17 cellular contexts compared by ENCODE assay signal in the genomic region with DNA sequence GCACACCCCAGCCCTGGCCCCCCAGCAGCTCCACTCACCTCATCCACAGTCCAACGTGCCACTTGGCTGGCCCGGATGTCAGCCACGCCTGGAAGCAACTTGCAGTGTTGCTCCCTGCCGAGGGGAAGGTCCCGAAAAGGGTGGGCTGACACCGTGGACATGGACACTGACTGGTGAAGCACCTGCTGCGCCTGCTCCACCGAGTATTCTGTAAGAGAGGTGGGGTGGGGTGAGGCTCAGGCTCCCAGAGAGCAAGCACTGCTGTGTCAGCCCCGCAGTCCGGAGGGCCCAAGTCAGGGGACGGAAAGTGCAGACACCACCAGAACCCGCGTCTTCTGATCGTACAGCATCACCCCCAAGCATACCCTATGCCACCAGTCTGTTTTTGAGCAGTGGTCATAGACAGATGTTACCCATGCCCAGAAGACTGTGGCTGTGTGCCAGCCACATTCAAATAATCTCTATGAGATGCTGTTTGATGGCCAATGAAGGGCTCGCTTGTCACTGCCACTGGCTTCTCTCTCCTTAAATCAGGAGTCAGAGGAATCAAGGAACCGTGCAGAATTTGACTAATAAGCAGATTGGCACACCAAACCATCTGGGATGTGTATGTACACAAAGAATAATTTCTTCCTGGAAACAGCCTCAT.
DNase-seq lines count a peak whose midpoint lies in the region; TF ChIP-seq lines count a peak whose summit lies in the region.
"Had no signal": no experiment of that assay in that cellular context is flagged by ENCODE, and none has a peak within 500 bp of the region (broad histone marks: within the 10 kb centered on the region; RNA-seq: fewer than 3 reads in every experiment).

No MANE protein-coding gene starts in this region.

- H3K23ac ChIP-seq in H9 (ENCODE audit: insufficient read length, low read depth, low read length), result no peak overlapping the region

- peaks cover 3% of the 10 kb centered on the region for H3K4me1 ChIP-seq in mesodermal cell (ENCODE audit: control insufficient read depth, insufficient read depth, low read length, poor library complexity, severe bottlenecking)
- H3K4me1 ChIP-seq in H9 (ENCODE audit: insufficient read depth, low read length), result peaks cover 6% of the 10 kb centered on the region; the same call in 1 of the 2 replicates

- no peaks in the 10 kb centered on the region for H3K36me3 ChIP-seq in mesodermal cell (ENCODE audit: control insufficient read depth, insufficient read depth, low read length)
- H3K36me3 ChIP-seq: Peyer's patch, SJSA1 had no signal

- POLR2A ChIA-PET in activated CD4-positive, alpha-beta memory T cell treated with anti-CD3 and anti-CD28 coated beads, Interleukin-2, amount 10 ng/mL, durations not matched to agents 7 days and 5 days (lab: Charles Lee), result no interaction called here

- no peak overlapping the region for H2BK15ac ChIP-seq in H9 (ENCODE audit: low read depth, low read length)

- H3K79me2 ChIP-seq in H9 (ENCODE audit: insufficient read depth, low read length), result no peaks in the 10 kb centered on the region

- H4K5ac ChIP-seq in H9 (ENCODE audit: insufficient read length, low read depth, low read length), result no peak overlapping the region

- H4K8ac ChIP-seq in H9 (replicated peaks; ENCODE audit: insufficient read length, low read depth, low read length), result no peak overlapping the region

- no peaks in the 10 kb centered on the region for H3K36me3 Mint-ChIP-seq in H9 (ENCODE audit: insufficient read depth in 1 of 3, low read depth in 3 of 3)
- H3K36me3 Mint-ChIP-seq in activated CD4-positive, alpha-beta memory T cell treated with anti-CD3 and anti-CD28 coated beads, Interleukin-2, amount 10 ng/mL, durations not matched to agents 7 days and 5 days (ENCODE audit: low read depth), result no peaks in the 10 kb centered on the region

- DNase-seq in DMS 273 (lab: John Stamatoyannopoulos, UW; ENCODE audit: unreplicated experiment), result peak; percentile 44
- no peak for DNase-seq in DMS 273 treated with DMSO at 0.1 percent for 48 hours (lab: John Stamatoyannopoulos, UW)
- DNase-seq in substantia nigra (lab: John Stamatoyannopoulos, UW), result peak in 3 of 49 donors; percentile 8 to 17 (median 16)
- DNase-seq in H9, result no peak
- no peak for DNase-seq in activated CD4-positive, alpha-beta memory T cell treated with anti-CD3 and anti-CD28 coated beads, Interleukin-2, amount 10 ng/mL, durations not matched to agents 7 days and 5 days
- DNase-seq in SK-N-DZ (ENCODE audit: low spot score), result no peak
- DNase-seq: AML-193, DMS153, GF-D8, GM23248, KBM-7, NCI-H1930 had no signal

- CTCF ChIA-PET in activated CD4-positive, alpha-beta memory T cell treated with anti-CD3 and anti-CD28 coated beads, Interleukin-2, amount 10 ng/mL, durations not matched to agents 7 days and 5 days (lab: Charles Lee), result no interaction called here

- no peak overlapping the region for H2AFZ ChIP-seq in H9 (ENCODE audit: low read length)
- H2AFZ ChIP-seq: GM23248 had no signal

- H3K56ac ChIP-seq in H9 (ENCODE audit: insufficient read length, low read depth, low read length), result no peak overlapping the region

- H4K91ac ChIP-seq in H9 (ENCODE audit: insufficient read length, low read depth, low read length), result no peak overlapping the region

- no peak overlapping the region for H2BK12ac ChIP-seq in H9 (ENCODE audit: insufficient read length, low read depth, low read length)

- no peak overlapping the region for H2AK5ac ChIP-seq in H9 (ENCODE audit: insufficient read length, low read length)

- H3K4me3 Mint-ChIP-seq in H9, result no peak overlapping the region
- no peak overlapping the region for H3K4me3 Mint-ChIP-seq in activated CD4-positive, alpha-beta memory T cell treated with anti-CD3 and anti-CD28 coated beads, Interleukin-2, amount 10 ng/mL, durations not matched to agents 7 days and 5 days

- no peaks in the 10 kb centered on the region for H3K27me3 ChIP-seq in H9 (ENCODE audit: insufficient read depth, low read length)
- H3K27me3 ChIP-seq: Peyer's patch, SJSA1 had no signal

- no peak overlapping the region for H2BK120ac ChIP-seq in H9 (ENCODE audit: low read depth, low read length, poor library complexity, severe bottlenecking)

- WGBS in mesodermal cell (ENCODE audit: insufficient coverage in 2 of 2), 2 experiments, result 92 to 95% methylated on average over 7 to 14 of the region's 16 CpGs
- no CpG with 5 or more reads among the region's 16 CpGs for WGBS in H9 (ENCODE audit: extremely low coverage, insufficient read length, low lambda C conversion rate)

- H4K20me1 ChIP-seq in H9 (ENCODE audit: control insufficient read depth, insufficient read depth, insufficient read length), result no peaks in the 10 kb centered on the region

- H3T11ph ChIP-seq in H9 (ENCODE audit: low read length), result no peak overlapping the region

- no peak overlapping the region for H3K27ac Mint-ChIP-seq in H9
- no peak overlapping the region for H3K27ac Mint-ChIP-seq in activated CD4-positive, alpha-beta memory T cell treated with anti-CD3 and anti-CD28 coated beads, Interleukin-2, amount 10 ng/mL, durations not matched to agents 7 days and 5 days

- H3K27ac ChIP-seq in angular gyrus (ENCODE audit: low read depth, low read length) (peak overlapping the region; percentile 38), mesodermal cell (ENCODE audit: low read depth, low read length, severe bottlenecking) (peak overlapping the region; percentile 36), substantia nigra (ENCODE audit: low read depth, low read length, poor library complexity, severe bottlenecking) (peak overlapping the region; percentile 32), H9 (ENCODE audit: insufficient read length, low read depth, low read length) (no peak overlapping the region)
- H3K27ac ChIP-seq: 22Rv1, GM23248, SJSA1 had no signal

- no peak overlapping the region for H3K14ac ChIP-seq in H9 (ENCODE audit: insufficient read depth, low read length)

- H3K4ac ChIP-seq in H9 (ENCODE audit: low read depth, low read length), result no peak overlapping the region

- no peak overlapping the region for H3K9ac ChIP-seq in H9 (ENCODE audit: extremely low read depth, insufficient read length, low read length)
- H3K9ac ChIP-seq: GM23248 had no signal

- no peak overlapping the region for H3K4me2 ChIP-seq in H9 (ENCODE audit: insufficient read depth, insufficient read length, low read length)

- peaks cover 9% of the 10 kb centered on the region; the same call in 1 of the 2 replicates for H3K27me3 Mint-ChIP-seq in H9 (ENCODE audit: low read depth)
- no peaks in the 10 kb centered on the region for H3K27me3 Mint-ChIP-seq in activated CD4-positive, alpha-beta memory T cell treated with anti-CD3 and anti-CD28 coated beads, Interleukin-2, amount 10 ng/mL, durations not matched to agents 7 days and 5 days

- TF ChIP-seq CTCF in H9 (conservative IDR thresholded peaks at IDR 0.05), result no peak

- H3K4me3 ChIP-seq in mesodermal cell (ENCODE audit: extremely low read depth, insufficient read depth, low read length, poor library complexity, severe bottlenecking), result no peak overlapping the region
- H3K4me3 ChIP-seq: GM23248, Peyer's patch, SJSA1 had no signal

- peaks cover 33 to 37% of the 10 kb centered on the region in 2 experiments for H3K4me1 Mint-ChIP-seq in H9
- H3K4me1 Mint-ChIP-seq in activated CD4-positive, alpha-beta memory T cell treated with anti-CD3 and anti-CD28 coated beads, Interleukin-2, amount 10 ng/mL, durations not matched to agents 7 days and 5 days, result no peaks in the 10 kb centered on the region

- H3K79me1 ChIP-seq in H9 (ENCODE audit: insufficient read depth, low read depth, low read length, poor library complexity, severe bottlenecking), result no peaks in the 10 kb centered on the region

- H2BK5ac ChIP-seq in H9 (ENCODE audit: insufficient read length, low read length), result no peak overlapping the region

- H3K9me3 ChIP-seq in mesodermal cell (ENCODE audit: control insufficient read depth, low read length), result no peaks in the 10 kb centered on the region
- no peaks in the 10 kb centered on the region for H3K9me3 ChIP-seq in H9 (ENCODE audit: control insufficient read depth, low read depth, low read length)
- H3K9me3 ChIP-seq: Peyer's patch, SJSA1 had no signal

- no peaks in the 10 kb centered on the region for H3K23me2 ChIP-seq in H9 (ENCODE audit: insufficient read length, low read depth, low read length, poor library complexity, severe bottlenecking)

- H3K9me3 Mint-ChIP-seq in H9, result no peaks in the 10 kb centered on the region
- H3K9me3 Mint-ChIP-seq in activated CD4-positive, alpha-beta memory T cell treated with anti-CD3 and anti-CD28 coated beads, Interleukin-2, amount 10 ng/mL, durations not matched to agents 7 days and 5 days, result no peaks in the 10 kb centered on the region

- H3K18ac ChIP-seq in H9 (ENCODE audit: insufficient read length, low read depth, low read length), result no peak overlapping the region

- H2BK20ac ChIP-seq in H9 (ENCODE audit: low read depth, low read length, poor library complexity, severe bottlenecking), result no peak overlapping the region
